ENCODE assay signal across 19 cellular contexts in the genomic region with DNA sequence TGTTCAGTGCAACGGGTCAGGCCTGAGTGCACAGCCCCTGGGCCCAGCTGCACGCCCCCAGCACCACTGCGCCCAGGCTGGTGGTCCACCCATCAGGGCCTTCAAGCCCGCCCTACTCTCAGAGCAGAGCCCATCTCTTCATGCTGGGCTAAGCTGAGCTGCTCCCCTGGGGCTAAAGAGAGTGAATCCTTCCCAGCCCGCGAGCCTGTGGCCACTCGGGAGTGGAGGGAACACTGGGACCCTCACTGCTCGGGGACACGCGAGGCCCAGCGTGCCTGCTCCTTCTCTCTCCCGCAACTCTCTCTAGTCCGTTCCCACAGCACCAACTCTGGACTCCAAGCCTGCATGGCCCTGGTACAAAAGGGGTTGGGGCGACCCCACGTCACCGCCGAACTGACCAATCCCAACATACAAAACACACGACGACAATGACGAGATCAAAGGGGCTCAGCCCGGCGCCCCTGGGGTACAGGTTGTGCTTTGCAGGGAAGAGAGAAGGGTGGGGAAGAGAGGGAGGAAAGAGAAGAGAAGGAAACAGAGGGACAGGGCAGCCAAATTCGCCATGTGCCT. TPM values are rescaled to one million over a fixed set of nuclear protein-coding genes. Genes with fewer than 3 reads are reported as not detected.
DNase-seq lines count a peak whose midpoint lies in the region; ATAC-seq and TF ChIP-seq lines count a peak whose summit lies in the region.
"Had no signal": no experiment of that assay in that cellular context is flagged by ENCODE, and none has a peak within 500 bp of the region (broad histone marks: within the 10 kb centered on the region; RNA-seq: fewer than 3 reads in every experiment).

No MANE protein-coding gene starts in this region.

- H3K27ac ChIP-seq in left ventricle myocardium inferior (replicated peaks): no peak overlapping the region
- no peak overlapping the region for H3K27ac ChIP-seq in neural progenitor cell
- H3K27ac ChIP-seq: foreskin keratinocyte, uterus, VCaP had no signal

- no peaks in the 10 kb centered on the region for H3K9me3 Mint-ChIP-seq in WTC11
- H3K9me3 Mint-ChIP-seq in neural progenitor cell: no peaks in the 10 kb centered on the region
- H3K9me3 Mint-ChIP-seq: CD8-positive, alpha-beta memory T cell had no signal

- TF ChIP-seq CTCF in left ventricle myocardium inferior (IDR thresholded peaks at IDR 0.05; ENCODE audit: borderline replicate concordance) (no peak), WTC11 (IDR thresholded peaks at IDR 0.05) (no peak), neural progenitor cell (IDR thresholded peaks at IDR 0.05) (no peak)

- H3F3A ChIP-seq in neural progenitor cell (ENCODE audit: low read depth): peaks cover 58% of the 10 kb centered on the region

- peaks cover 80% of the 10 kb centered on the region for H3K4me1 ChIP-seq in left ventricle myocardium inferior
- H3K4me1 ChIP-seq in neural progenitor cell: peaks cover 34% of the 10 kb centered on the region

- peaks cover 31% of the 10 kb centered on the region for H3K36me3 ChIP-seq in left ventricle myocardium inferior
- no peaks in the 10 kb centered on the region for H3K36me3 ChIP-seq in neural progenitor cell
- H3K36me3 ChIP-seq: uterus had no signal

- H3K4me3 ChIP-seq in left ventricle myocardium inferior: peak overlapping the region; percentile 93
- H3K4me3 ChIP-seq in neural progenitor cell: no peak overlapping the region
- H3K4me3 ChIP-seq: uterus had no signal

- DNase-seq in left ventricle myocardium inferior: no peak
- no peak for DNase-seq in Right ventricle myocardium superior
- DNase-seq in WTC11 (ENCODE audit: low spot score): no peak
- no peak for DNase-seq in neural progenitor cell (ENCODE audit: low spot score)
- no peak for DNase-seq in NCI-H146 (lab: John Stamatoyannopoulos, UW)
- DNase-seq in Ammon's horn (ENCODE audit: low spot score): no peak
- DNase-seq: activated CD4-positive, alpha-beta T cell treated with anti-CD3 and anti-CD28 coated beads, Interleukin-2, amount 50 U/mL, for 48 hours; activated naive CD4-positive, alpha-beta T cell treated with Interleukin-2 at 50 U/mL for 16 hours; CD8-positive, alpha-beta memory T cell; cortex of kidney; foreskin keratinocyte; hypothalamus; NCI-H1930; uterus had no signal

- no peaks in the 10 kb centered on the region for H3K9me3 ChIP-seq in left ventricle myocardium inferior (replicated peaks)
- H3K9me3 ChIP-seq in neural progenitor cell (ENCODE audit: low read depth): no peaks in the 10 kb centered on the region
- H3K9me3 ChIP-seq: ascending aorta, uterus had no signal

- intact Hi-C loops in left ventricle myocardium inferior (cut with micrococcal nuclease) (no loop called here), Right ventricle myocardium superior (cut with DNase I) (no loop called here)

- H3K9ac ChIP-seq in neural progenitor cell: no peak overlapping the region

- peak overlapping the region; percentile 70 for H3K27ac Mint-ChIP-seq in WTC11
- no peak overlapping the region for H3K27ac Mint-ChIP-seq in neural progenitor cell

- H3K4me1 Mint-ChIP-seq in WTC11 (peaks cover 38% of the 10 kb centered on the region), neural progenitor cell (peaks cover 36% of the 10 kb centered on the region)

- CTCF ChIA-PET in WTC11 (lab: Charles Lee): interaction anchor here (0.5 to 2.5 kb wide), 4 partner anchors 11 to 559 kb away, joined by 3 to 15 read pairs (median 8); a partner anchor contains a TSS

- POLR2A ChIA-PET in WTC11 (lab: Charles Lee): interaction anchor here (2.5 kb wide), 1 partner anchor 9 kb away, joined by 7 read pairs; no protein-coding TSS in a partner anchor

- H3K4me3 Mint-ChIP-seq in WTC11 (no peak overlapping the region), neural progenitor cell (peak overlapping the region; percentile 48)

- H3K4me2 ChIP-seq in neural progenitor cell: no peak overlapping the region

- H2AFZ ChIP-seq in neural progenitor cell (replicated peaks): no peak overlapping the region

- peaks cover 52% of the 10 kb centered on the region for H4K20me1 ChIP-seq in neural progenitor cell (ENCODE audit: low read depth)

- H3K36me3 Mint-ChIP-seq in WTC11 (peaks cover 10% of the 10 kb centered on the region), neural progenitor cell (peaks cover 5% of the 10 kb centered on the region)

- H3K79me2 ChIP-seq in neural progenitor cell (ENCODE audit: low read depth): peaks cover 76% of the 10 kb centered on the region

- H3K27me3 Mint-ChIP-seq in WTC11 (ENCODE audit: low read depth): no peaks in the 10 kb centered on the region
- H3K27me3 Mint-ChIP-seq in neural progenitor cell (ENCODE audit: insufficient read depth, low read depth): peaks cover 2% of the 10 kb centered on the region

- ATAC-seq in Right ventricle myocardium superior (ENCODE audit: poor library complexity) (no peak), WTC11 (no peak), GM19452 (IDR thresholded peaks at IDR 0.05; ENCODE audit: unreplicated experiment) (no peak), HG02610 (IDR thresholded peaks at IDR 0.05; ENCODE audit: unreplicated experiment) (no peak)
- ATAC-seq: foreskin keratinocyte had no signal

- H3K27me3 ChIP-seq in left ventricle myocardium inferior (ENCODE audit: low read depth) (no peaks in the 10 kb centered on the region), neural progenitor cell (no peaks in the 10 kb centered on the region)
- H3K27me3 ChIP-seq: ascending aorta, foreskin keratinocyte, uterus had no signal

TF ChIP-seq in WTC11, 78 proteins besides CTCF, POLR2A, EP300 and RAD21:
- TF ChIP-seq ZNF138 (CRISPR knock-in tag; conservative IDR thresholded peaks at IDR 0.05): no peak
- TF ChIP-seq FOXP1 (CRISPR knock-in tag; IDR thresholded peaks at IDR 0.05; ENCODE audit: borderline replicate concordance): no peak
- TF ChIP-seq, protein P1, sequence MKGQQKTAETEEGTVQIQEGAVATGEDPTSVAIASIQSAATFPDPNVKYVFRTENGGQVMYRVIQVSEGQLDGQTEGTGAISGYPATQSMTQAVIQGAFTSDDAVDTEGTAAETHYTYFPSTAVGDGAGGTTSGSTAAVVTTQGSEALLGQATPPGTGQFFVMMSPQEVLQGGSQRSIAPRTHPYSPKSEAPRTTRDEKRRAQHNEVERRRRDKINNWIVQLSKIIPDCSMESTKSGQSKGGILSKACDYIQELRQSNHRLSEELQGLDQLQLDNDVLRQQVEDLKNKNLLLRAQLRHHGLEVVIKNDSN (CRISPR knock-in tag; IDR thresholded peaks at IDR 0.05): no peak
- no peak for TF ChIP-seq ZNF416 (CRISPR knock-in tag; IDR thresholded peaks at IDR 0.05)
- TF ChIP-seq, protein P2, sequence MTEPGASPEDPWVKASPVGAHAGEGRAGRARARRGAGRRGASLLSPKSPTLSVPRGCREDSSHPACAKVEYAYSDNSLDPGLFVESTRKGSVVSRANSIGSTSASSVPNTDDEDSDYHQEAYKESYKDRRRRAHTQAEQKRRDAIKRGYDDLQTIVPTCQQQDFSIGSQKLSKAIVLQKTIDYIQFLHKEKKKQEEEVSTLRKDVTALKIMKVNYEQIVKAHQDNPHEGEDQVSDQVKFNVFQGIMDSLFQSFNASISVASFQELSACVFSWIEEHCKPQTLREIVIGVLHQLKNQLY (CRISPR knock-in tag; IDR thresholded peaks at IDR 0.05): no peak
- TF ChIP-seq RELA (CRISPR knock-in tag; IDR thresholded peaks at IDR 0.05; ENCODE audit: borderline replicate concordance): no peak
- no peak for TF ChIP-seq JUN (CRISPR knock-in tag; IDR thresholded peaks at IDR 0.05)
- TF ChIP-seq, protein P3, sequence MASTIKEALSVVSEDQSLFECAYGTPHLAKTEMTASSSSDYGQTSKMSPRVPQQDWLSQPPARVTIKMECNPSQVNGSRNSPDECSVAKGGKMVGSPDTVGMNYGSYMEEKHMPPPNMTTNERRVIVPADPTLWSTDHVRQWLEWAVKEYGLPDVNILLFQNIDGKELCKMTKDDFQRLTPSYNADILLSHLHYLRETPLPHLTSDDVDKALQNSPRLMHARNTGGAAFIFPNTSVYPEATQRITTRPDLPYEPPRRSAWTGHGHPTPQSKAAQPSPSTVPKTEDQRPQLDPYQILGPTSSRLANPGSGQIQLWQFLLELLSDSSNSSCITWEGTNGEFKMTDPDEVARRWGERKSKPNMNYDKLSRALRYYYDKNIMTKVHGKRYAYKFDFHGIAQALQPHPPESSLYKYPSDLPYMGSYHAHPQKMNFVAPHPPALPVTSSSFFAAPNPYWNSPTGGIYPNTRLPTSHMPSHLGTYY (CRISPR knock-in tag; IDR thresholded peaks at IDR 0.05): no peak

RNA-seq across cellular contexts. Expression of a gene that starts 4.1 kb away (rescaled TPM):
- 8.5 TPM for total RNA-seq in left ventricle myocardium inferior
- 6.1 TPM for total RNA-seq in Right ventricle myocardium superior
- 19.5 to 24.2 TPM (median 20.9 TPM) in 3 replicates for total RNA-seq in WTC11 (2021)
- total RNA-seq in neural progenitor cell (ENCODE audit: low replicate concordance): 5.1 and 15.2 TPM in 2 replicates

RNA-seq across cellular contexts. Expression of a gene that starts 5.5 kb away (rescaled TPM):
- total RNA-seq in left ventricle myocardium inferior: 24.3 TPM
- total RNA-seq in Right ventricle myocardium superior: 29.9 TPM
- total RNA-seq in WTC11 (2021): 24.2 to 29.8 TPM (median 24.3 TPM) in 3 replicates
- total RNA-seq in neural progenitor cell (ENCODE audit: low replicate concordance): 8.1 and 12.9 TPM in 2 replicates

RNA-seq across cellular contexts. Expression of a gene that starts 10.9 kb away (rescaled TPM):
- 48.1 TPM for total RNA-seq in left ventricle myocardium inferior
- 29.5 TPM for total RNA-seq in Right ventricle myocardium superior
- total RNA-seq in WTC11 (2021): 24.7 to 31.4 TPM (median 26.3 TPM) in 3 replicates
- 6.8 and 17.0 TPM in 2 replicates for total RNA-seq in neural progenitor cell (ENCODE audit: low replicate concordance)

RNA-seq across cellular contexts. Expression of a gene that starts 15.0 kb away (rescaled TPM):
- 3.8 TPM for total RNA-seq in left ventricle myocardium inferior
- 3.2 TPM for total RNA-seq in Right ventricle myocardium superior
- 144 to 188 TPM (median 164 TPM) in 3 replicates for total RNA-seq in WTC11 (2021)
- total RNA-seq in neural progenitor cell (ENCODE audit: low replicate concordance): 32.6 and 72.2 TPM in 2 replicates

RNA-seq across cellular contexts. Expression of a gene that starts 20.0 kb away (rescaled TPM):
- 0.19 TPM for total RNA-seq in left ventricle myocardium inferior
- total RNA-seq in Right ventricle myocardium superior: 0.24 TPM
- total RNA-seq in WTC11 (2021): 1.9 to 2.1 TPM (median 1.9 TPM) in 3 replicates
- total RNA-seq in neural progenitor cell (ENCODE audit: low replicate concordance): 2.8 TPM in 1 of 2 replicates, not detected in the other
- total RNA-seq: lung microvascular endothelial cell had no signal
